ENCODE assay signal across 17 cellular contexts in genomic region chr17:16953841-16954240, GRCh38. TPM values are rescaled to one million over a fixed set of nuclear protein-coding genes. Genes with fewer than 3 reads are reported as not detected.
A peak's percentile ranks its signal among the peaks of the same experiment; 100 is the strongest.
DNase-seq lines count a peak whose midpoint lies in the region; ATAC-seq and TF ChIP-seq lines count a peak whose summit lies in the region.
"Had no signal": no experiment of that assay in that cellular context is flagged by ENCODE, and none has a peak within 500 bp of the region (broad histone marks: within the 10 kb centered on the region; RNA-seq: fewer than 3 reads in every experiment).

No MANE protein-coding gene starts in this region.

- H2AFZ ChIP-seq in OCI-LY7 (ENCODE audit: low read length) = 0 out of 2 replicates have a peak overlapping the region, but pooled peaks have one; percentile 22

- TF ChIP-seq CTCF in OCI-LY7 (conservative IDR thresholded peaks at IDR 0.05; ENCODE audit: low read length) = no peak

- peaks cover 16% of the 10 kb centered on the region; the same call in 1 of the 2 replicates for H3K79me2 ChIP-seq in OCI-LY7 (ENCODE audit: insufficient read depth, low read depth, low read length)

- CTCF ChIA-PET in activated CD8-positive, alpha-beta memory T cell treated with anti-CD3 and anti-CD28 coated beads, Interleukin-2, amount 10 ng/mL, durations not matched to agents 7 days and 5 days (lab: Charles Lee) = interaction anchor here (1.1 kb wide), 1 partner anchor 47 kb away, joined by 3 read pairs; no protein-coding TSS in a partner anchor
- CTCF ChIA-PET in OCI-LY7 (lab: Charles Lee; ENCODE audit: unreplicated experiment) = interaction anchor here (0.6 kb wide), 1 partner anchor 551 kb away, joined by 4 read pairs; no protein-coding TSS in a partner anchor

- no peak overlapping the region for H3K4me3 Mint-ChIP-seq in activated CD8-positive, alpha-beta memory T cell treated with anti-CD3 and anti-CD28 coated beads, Interleukin-2, amount 10 ng/mL, durations not matched to agents 7 days and 5 days
- H3K4me3 Mint-ChIP-seq: CD14-positive monocyte; CD8-positive, alpha-beta T cell had no signal

- peak; percentile 21 for DNase-seq in activated CD8-positive, alpha-beta memory T cell treated with anti-CD3 and anti-CD28 coated beads for 24 hours
- DNase-seq in activated CD8-positive, alpha-beta memory T cell treated with anti-CD3 and anti-CD28 coated beads, Interleukin-2, amount 10 ng/mL, durations not matched to agents 7 days and 5 days = no peak
- no peak for DNase-seq in OCI-LY7 (ENCODE audit: low spot score)
- peak; percentile 62 for DNase-seq in mesenteric fat pad (ENCODE audit: low spot score)
- DNase-seq in NK-92 (lab: John Stamatoyannopoulos, UW; ENCODE audit: unreplicated experiment) = no peak
- DNase-seq: 8988T; AML-193; CD8-positive, alpha-beta T cell; COR-L47; DMS153; DMS79 treated with DMSO at 0.1 percent for 48 hours; GDM1 had no signal

- no TSS peak for BruUV-seq in OCI-LY7 (replicated peaks; lab: Mats Ljungman, UMichigan)

- H3K36me3 ChIP-seq in OCI-LY7 (ENCODE audit: insufficient read depth, low read length) = peaks cover 50% of the 10 kb centered on the region

- peak overlapping the region; percentile 18; the same call in 1 of the 2 replicates for H3K4me2 ChIP-seq in OCI-LY7 (ENCODE audit: low read length)

- POLR2A ChIA-PET in OCI-LY7 (lab: Charles Lee) = interaction anchor here (1.8 kb wide), 1 partner anchor 13 kb away, joined by 5 read pairs; no protein-coding TSS in a partner anchor

- no peak overlapping the region for H3K4me3 ChIP-seq in OCI-LY7 (ENCODE audit: low read depth, low read length, poor library complexity, severe bottlenecking)

- H3K27ac Mint-ChIP-seq in activated CD8-positive, alpha-beta memory T cell treated with anti-CD3 and anti-CD28 coated beads, Interleukin-2, amount 10 ng/mL, durations not matched to agents 7 days and 5 days = no peak overlapping the region
- H3K27ac Mint-ChIP-seq: CD14-positive monocyte; CD8-positive, alpha-beta T cell had no signal

- no peaks in the 10 kb centered on the region for H3K4me1 Mint-ChIP-seq in activated CD8-positive, alpha-beta memory T cell treated with anti-CD3 and anti-CD28 coated beads, Interleukin-2, amount 10 ng/mL, durations not matched to agents 7 days and 5 days
- H3K4me1 Mint-ChIP-seq: CD14-positive monocyte had no signal

- H3K27me3 Mint-ChIP-seq in activated CD8-positive, alpha-beta memory T cell treated with anti-CD3 and anti-CD28 coated beads, Interleukin-2, amount 10 ng/mL, durations not matched to agents 7 days and 5 days = peaks cover 40% of the 10 kb centered on the region

- no peak overlapping the region for H3K27ac ChIP-seq in OCI-LY7 (ENCODE audit: low read depth, low read length, poor library complexity, severe bottlenecking)
- H3K27ac ChIP-seq: HL-60 had no signal

- H3K4me1 ChIP-seq in OCI-LY7 (ENCODE audit: insufficient read depth, low read length, poor library complexity, severe bottlenecking) = peaks cover 32% of the 10 kb centered on the region

- peaks cover 9% of the 10 kb centered on the region for H3K9me3 Mint-ChIP-seq in activated CD8-positive, alpha-beta memory T cell treated with anti-CD3 and anti-CD28 coated beads, Interleukin-2, amount 10 ng/mL, durations not matched to agents 7 days and 5 days (ENCODE audit: low read depth)

- H3K9me3 ChIP-seq in OCI-LY7 (ENCODE audit: low read length) = peaks cover 34% of the 10 kb centered on the region; the same call in 1 of the 2 replicates

- H4K20me1 ChIP-seq in OCI-LY7 (ENCODE audit: insufficient read depth, low read length) = no peaks in the 10 kb centered on the region

- no peaks in the 10 kb centered on the region for H3K36me3 Mint-ChIP-seq in activated CD8-positive, alpha-beta memory T cell treated with anti-CD3 and anti-CD28 coated beads, Interleukin-2, amount 10 ng/mL, durations not matched to agents 7 days and 5 days
- H3K36me3 Mint-ChIP-seq: CD14-positive monocyte; CD8-positive, alpha-beta T cell had no signal

- intact Hi-C loops in OCI-LY7 (cut with micrococcal nuclease; ENCODE audit: unreplicated experiment) = no loop called here

- H3K9me2 ChIP-seq in OCI-LY7 (ENCODE audit: insufficient read depth, low read length) = no peaks in the 10 kb centered on the region

- no peak for ATAC-seq in activated CD8-positive, alpha-beta memory T cell treated with anti-CD3 and anti-CD28 coated beads, Interleukin-2, amount 10 ng/mL, durations not matched to agents 7 days and 5 days
- ATAC-seq in HG03432 (IDR thresholded peaks at IDR 0.05; ENCODE audit: unreplicated experiment) = no peak
- ATAC-seq in GM21528 (IDR thresholded peaks at IDR 0.05; ENCODE audit: low FRiP score, unreplicated experiment) = no peak
- ATAC-seq: CD8-positive, alpha-beta T cell; HCT116 had no signal

RNA-seq across cellular contexts. Expression of gene TNFRSF13B, which starts 18.1 kb away (rescaled TPM):
- total RNA-seq in activated CD8-positive, alpha-beta memory T cell treated with anti-CD3 and anti-CD28 coated beads, Interleukin-2, amount 10 ng/mL, durations not matched to agents 7 days and 5 days = not detected
- 15.5 and 19.3 TPM in 2 replicates for total RNA-seq in OCI-LY7 (2014; rRNA removed; shearing (Covaris generic))
- 5.7 and 7.5 TPM in 2 replicates for total RNA-seq in OCI-LY7 (2022)
- total RNA-seq in mesenteric fat pad = not detected
- total RNA-seq: CD8-positive, alpha-beta T cell had no signal

Comparison
In these comparisons a context has a peak if more than half of its experiments do, and no peak if none do; other contexts are left out.
1. DNase-seq: peak in activated CD8-positive, alpha-beta memory T cell treated with anti-CD3 and anti-CD28 coated beads for 24 hours (single experiment) and mesenteric fat pad (single experiment); none in activated CD8-positive, alpha-beta memory T cell treated with anti-CD3 and anti-CD28 coated beads, Interleukin-2, amount 10 ng/mL, durations not matched to agents 7 days and 5 days (single experiment), OCI-LY7 (single experiment) and NK-92 (single experiment).